ENCODE assay signal across 16 cellular contexts in the genomic region with DNA sequence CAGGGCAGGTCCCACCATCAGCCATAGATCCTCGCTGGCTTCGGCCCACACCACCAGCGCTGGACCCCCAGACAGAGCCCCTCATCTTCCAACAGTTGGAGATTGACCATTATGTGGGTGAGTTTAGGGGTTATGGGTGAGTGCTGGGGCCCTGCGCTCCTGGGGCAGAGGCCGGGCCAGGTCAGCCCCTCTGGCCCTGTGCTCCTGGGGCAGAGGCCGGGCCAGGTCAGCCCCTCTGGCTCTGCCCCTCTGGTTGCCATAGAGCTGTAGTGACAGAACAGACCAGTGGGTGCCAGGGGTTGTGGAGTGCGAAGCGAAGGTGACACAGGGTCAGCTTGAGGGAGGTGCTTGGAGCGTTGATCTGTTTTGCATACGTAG. TPM values are rescaled to one million over a fixed set of nuclear protein-coding genes. Genes with fewer than 3 reads are reported as not detected.
A peak's percentile ranks its signal among the peaks of the same experiment; 100 is the strongest.
DNase-seq lines count a peak whose midpoint lies in the region; ATAC-seq and TF ChIP-seq lines count a peak whose summit lies in the region.
"Had no signal": no experiment of that assay in that cellular context is flagged by ENCODE, and none has a peak within 500 bp of the region (broad histone marks: within the 10 kb centered on the region; RNA-seq: fewer than 3 reads in every experiment).

No MANE protein-coding gene starts in this region.

- H3K27ac ChIP-seq in BLaER1 (0 out of 2 replicates have a peak overlapping the region, but pooled peaks have one; percentile 22), GM23338 (ENCODE audit: low read depth) (no peak overlapping the region), neural progenitor cell (no peak overlapping the region), psoas muscle (no peak overlapping the region)
- H3K27ac ChIP-seq: BLaER1 treated with 17β-estradiol and CSF1 and Interleukin-3, amounts not matched to agents 10 nM and 100 nM; GM23248 had no signal

- H3K9me2 ChIP-seq in GM23338 (ENCODE audit: insufficient read depth), result no peaks in the 10 kb centered on the region

- H2AFZ ChIP-seq in GM23338 (no peak overlapping the region), neural progenitor cell (replicated peaks) (no peak overlapping the region)
- H2AFZ ChIP-seq: GM23248 had no signal

- H3K4me1 Mint-ChIP-seq in GM23338 (no peaks in the 10 kb centered on the region), neural progenitor cell (peaks cover 9% of the 10 kb centered on the region), natural killer cell (no peaks in the 10 kb centered on the region)
- peaks cover 13% of the 10 kb centered on the region for H3K4me1 Mint-ChIP-seq in stimulated activated effector memory CD8-positive, alpha-beta T cell treated with anti-CD3 and anti-CD28 coated beads, Interleukin-12 subunit alpha, Interleukin-12 subunit beta, amount 100 ng/mL, for 72 hours

- H3K4me2 ChIP-seq in BLaER1, result no peak overlapping the region
- no peak overlapping the region for H3K4me2 ChIP-seq in GM23338
- no peak overlapping the region for H3K4me2 ChIP-seq in neural progenitor cell
- H3K4me2 ChIP-seq: BLaER1 treated with 17β-estradiol and CSF1 and Interleukin-3, amounts not matched to agents 10 nM and 100 nM had no signal

- H3F3A ChIP-seq in GM23338 (replicated peaks; ENCODE audit: low read depth) (no peaks in the 10 kb centered on the region), neural progenitor cell (ENCODE audit: low read depth) (no peaks in the 10 kb centered on the region)

- H4K20me1 ChIP-seq in BLaER1 (peaks cover 29% of the 10 kb centered on the region), GM23338 (replicated peaks; ENCODE audit: insufficient read depth) (peaks cover 4% of the 10 kb centered on the region), neural progenitor cell (ENCODE audit: low read depth) (peaks cover 4% of the 10 kb centered on the region)

- no peaks in the 10 kb centered on the region; the same call in 2 of the 3 replicates for H3K9me3 Mint-ChIP-seq in GM23338
- no peaks in the 10 kb centered on the region for H3K9me3 Mint-ChIP-seq in neural progenitor cell
- H3K9me3 Mint-ChIP-seq in stimulated activated effector memory CD8-positive, alpha-beta T cell treated with anti-CD3 and anti-CD28 coated beads, Interleukin-12 subunit alpha, Interleukin-12 subunit beta, amount 100 ng/mL, for 72 hours, result no peaks in the 10 kb centered on the region
- H3K9me3 Mint-ChIP-seq in natural killer cell, result no peaks in the 10 kb centered on the region
- H3K9me3 Mint-ChIP-seq: CD8-positive, alpha-beta T cell; HFFc6; IgD-negative memory B cell had no signal

- H3K79me2 ChIP-seq in GM23338 (replicated peaks; ENCODE audit: insufficient read depth), result peaks cover 14% of the 10 kb centered on the region
- H3K79me2 ChIP-seq in neural progenitor cell (ENCODE audit: low read depth), result peaks cover 37% of the 10 kb centered on the region

- no peaks in the 10 kb centered on the region for H3K27me3 ChIP-seq in BLaER1
- H3K27me3 ChIP-seq in GM23338 (ENCODE audit: insufficient read depth), result no peaks in the 10 kb centered on the region
- no peaks in the 10 kb centered on the region for H3K27me3 ChIP-seq in neural progenitor cell
- no peaks in the 10 kb centered on the region for H3K27me3 ChIP-seq in psoas muscle (ENCODE audit: insufficient read depth in 3 of 3, low read length in 2 of 3)
- H3K27me3 ChIP-seq: BLaER1 treated with 17β-estradiol and CSF1 and Interleukin-3, amounts not matched to agents 10 nM and 100 nM had no signal

- H3K4me1 ChIP-seq in BLaER1 (no peaks in the 10 kb centered on the region), GM23338 (ENCODE audit: insufficient read depth) (no peaks in the 10 kb centered on the region), neural progenitor cell (no peaks in the 10 kb centered on the region), psoas muscle (no peaks in the 10 kb centered on the region)

- H3K9me3 ChIP-seq in BLaER1 (no peaks in the 10 kb centered on the region), neural progenitor cell (ENCODE audit: low read depth) (no peaks in the 10 kb centered on the region), psoas muscle (no peaks in the 10 kb centered on the region)
- H3K9me3 ChIP-seq: BLaER1 treated with 17β-estradiol and CSF1 and Interleukin-3, amounts not matched to agents 10 nM and 100 nM had no signal

- ATAC-seq in GM23338, result no peak
- ATAC-seq in stimulated activated effector memory CD8-positive, alpha-beta T cell treated with anti-CD3 and anti-CD28 coated beads, Interleukin-12 subunit alpha, Interleukin-12 subunit beta, amount 100 ng/mL, for 72 hours, result peak; percentile 16
- no peak for ATAC-seq in psoas muscle
- no peak for ATAC-seq in left colon
- no peak for ATAC-seq in natural killer cell
- ATAC-seq: CD8-positive, alpha-beta T cell had no signal

- H3K9ac ChIP-seq in BLaER1, result no peak overlapping the region
- H3K9ac ChIP-seq in neural progenitor cell, result no peak overlapping the region
- H3K9ac ChIP-seq: BLaER1 treated with 17β-estradiol and CSF1 and Interleukin-3, amounts not matched to agents 10 nM and 100 nM; GM23248 had no signal

- no peak for DNase-seq in GM23338 (ENCODE audit: low spot score)
- DNase-seq in neural progenitor cell (ENCODE audit: low spot score), result no peak
- no peak for DNase-seq in stimulated activated effector memory CD8-positive, alpha-beta T cell treated with anti-CD3 and anti-CD28 coated beads, Interleukin-12 subunit alpha, Interleukin-12 subunit beta, amount 100 ng/mL, for 72 hours (ENCODE audit: low spot score in 2 of 2)
- DNase-seq in psoas muscle, result no peak
- no peak for DNase-seq in left colon
- DNase-seq in natural killer cell, result no peak
- DNase-seq: 8988T; CD8-positive, alpha-beta T cell; GM23248; HFFc6 had no signal

- H3K36me3 ChIP-seq in BLaER1, result peaks cover 84% of the 10 kb centered on the region
- H3K36me3 ChIP-seq in GM23338 (ENCODE audit: insufficient read depth), result no peaks in the 10 kb centered on the region
- no peaks in the 10 kb centered on the region for H3K36me3 ChIP-seq in neural progenitor cell
- H3K36me3 ChIP-seq in psoas muscle (ENCODE audit: insufficient read depth in 1 of 2, low read depth in 1 of 2), result peaks cover 0 to 4% of the 10 kb centered on the region in 2 donors

- H3K36me3 Mint-ChIP-seq in GM23338 (ENCODE audit: low read depth), result peaks cover 33% of the 10 kb centered on the region
- H3K36me3 Mint-ChIP-seq in neural progenitor cell, result peaks cover 20% of the 10 kb centered on the region
- peaks cover 82% of the 10 kb centered on the region for H3K36me3 Mint-ChIP-seq in stimulated activated effector memory CD8-positive, alpha-beta T cell treated with anti-CD3 and anti-CD28 coated beads, Interleukin-12 subunit alpha, Interleukin-12 subunit beta, amount 100 ng/mL, for 72 hours
- H3K36me3 Mint-ChIP-seq in natural killer cell, result no peaks in the 10 kb centered on the region

- H3K27me3 Mint-ChIP-seq in GM23338 (ENCODE audit: insufficient read depth, low read depth, poor library complexity), result peaks cover 5% of the 10 kb centered on the region
- H3K27me3 Mint-ChIP-seq in neural progenitor cell (ENCODE audit: insufficient read depth, low read depth), result no peaks in the 10 kb centered on the region
- H3K27me3 Mint-ChIP-seq in natural killer cell (ENCODE audit: low read depth in 2 of 2), result no peaks in the 10 kb centered on the region
- H3K27me3 Mint-ChIP-seq: IgD-negative memory B cell had no signal

- H3K4me3 Mint-ChIP-seq in GM23338 (no peak overlapping the region), neural progenitor cell (no peak overlapping the region), natural killer cell (no peak overlapping the region)
- H3K4me3 Mint-ChIP-seq in stimulated activated effector memory CD8-positive, alpha-beta T cell treated with anti-CD3 and anti-CD28 coated beads, Interleukin-12 subunit alpha, Interleukin-12 subunit beta, amount 100 ng/mL, for 72 hours, result no peak overlapping the region
- H3K4me3 Mint-ChIP-seq: CD8-positive, alpha-beta T cell; HFFc6; IgD-negative memory B cell had no signal

- WGBS in psoas muscle, 3 donors, result 95 to 98% (median 96%) methylated on average over 10 of the region's 10 CpGs

- H3K27ac Mint-ChIP-seq in GM23338 (peak overlapping the region; percentile 81), neural progenitor cell (peak overlapping the region; percentile 27), natural killer cell (peak overlapping the region in 1 of 2 donors; percentile 63)
- H3K27ac Mint-ChIP-seq in stimulated activated effector memory CD8-positive, alpha-beta T cell treated with anti-CD3 and anti-CD28 coated beads, Interleukin-12 subunit alpha, Interleukin-12 subunit beta, amount 100 ng/mL, for 72 hours, result no peak overlapping the region
- H3K27ac Mint-ChIP-seq: CD8-positive, alpha-beta T cell; HFFc6 had no signal

- intact Hi-C loops in psoas muscle (cut with DNase I), result no loop called here
- intact Hi-C loops in left colon (cut with DNase I, micrococcal nuclease), result no loop called here
- intact Hi-C loops in natural killer cell (cut with micrococcal nuclease), result no loop called here

- no peak for TF ChIP-seq CTCF in GM23338 (conservative IDR thresholded peaks at IDR 0.05; ENCODE audit: low read depth in 2 of 2)
- no peak for TF ChIP-seq CTCF in neural progenitor cell (IDR thresholded peaks at IDR 0.05)
- no peak for TF ChIP-seq CTCF in psoas muscle (IDR thresholded peaks at IDR 0.05)
- TF ChIP-seq CTCF in natural killer cell (IDR thresholded peaks at IDR 0.05), result no peak

- no peak overlapping the region for H3K4me3 ChIP-seq in BLaER1
- H3K4me3 ChIP-seq in GM23338, result no peak overlapping the region
- H3K4me3 ChIP-seq in neural progenitor cell, result no peak overlapping the region
- no peak overlapping the region for H3K4me3 ChIP-seq in psoas muscle
- H3K4me3 ChIP-seq: BLaER1 treated with 17β-estradiol and CSF1 and Interleukin-3, amounts not matched to agents 10 nM and 100 nM; GM23248 had no signal

RNA-seq across cellular contexts. Expression of gene POLD1, which starts 15.2 kb away (rescaled TPM):
- 141 and 173 TPM in 2 replicates for total RNA-seq in GM23338 (2014; rRNA removed; shearing (Covaris generic))
- polyA plus RNA-seq in GM23338 (2016; fragmentation: Nextera tagmentation; extraction: Ambion mirVana), result 111 and 113 TPM in 2 replicates
- 36.7 and 123 TPM in 2 replicates for total RNA-seq in neural progenitor cell (ENCODE audit: low replicate concordance)
- total RNA-seq in psoas muscle, result 1 to 10 TPM; 4.5 to 9.7 (median 7.2) TPM
- polyA plus RNA-seq in psoas muscle, result 1 to 10 TPM; 6.6 to 8.1 (median 6.9) TPM
- 10 to 100 TPM; 26.0 to 28.2 TPM for total RNA-seq in left colon
- 10 to 100 TPM; 26.1 to 32.0 (median 30.2) TPM for total RNA-seq in natural killer cell

RNA-seq across cellular contexts. Expression of gene SPIB, which starts 19.4 kb away (rescaled TPM):
- total RNA-seq in GM23338 (2014; rRNA removed; shearing (Covaris generic)), result 16.9 and 17.5 TPM in 2 replicates
- polyA plus RNA-seq in GM23338 (2016; fragmentation: Nextera tagmentation; extraction: Ambion mirVana), result 12.6 and 13.0 TPM in 2 replicates
- total RNA-seq in neural progenitor cell (ENCODE audit: low replicate concordance), result 0.31 TPM in 1 of 2 replicates, not detected in the other
- under 1 TPM in 3 of 4 donors, not detected in 1; 0.11 to 0.44 (median 0.25) TPM for total RNA-seq in psoas muscle
- polyA plus RNA-seq in psoas muscle, result under 1 TPM in 2 of 3 donors, not detected in 1; 0.05 to 0.07 TPM
- total RNA-seq in left colon, result 10 to 100 TPM; 48.2 to 93.6 TPM
- total RNA-seq in natural killer cell, result 1 to 10 TPM in 1 of 3 donors, under 1 TPM in 2; 0.77 to 2.8 (median 0.78) TPM
- total RNA-seq: GM23248, HFFc6 had no signal
- polyA plus RNA-seq: AG04450, GM23248, HepG2 had no signal

RNA-seq across cellular contexts. Expression of gene NR1H2, which starts 23.1 kb away (rescaled TPM):
- total RNA-seq in GM23338 (2014; rRNA removed; shearing (Covaris generic)), result 54.6 and 70.2 TPM in 2 replicates
- 29.8 and 32.9 TPM in 2 replicates for polyA plus RNA-seq in GM23338 (2016; fragmentation: Nextera tagmentation; extraction: Ambion mirVana)
- total RNA-seq in neural progenitor cell (ENCODE audit: low replicate concordance), result 25.4 and 47.2 TPM in 2 replicates
- 100 to 1,000 TPM in 3 of 4 donors, 10 to 100 TPM in 1; 74.9 to 136 (median 119) TPM for total RNA-seq in psoas muscle
- 100 to 1,000 TPM; 135 to 153 (median 139) TPM for polyA plus RNA-seq in psoas muscle
- total RNA-seq in left colon, result 10 to 100 TPM; 61.9 to 75.2 TPM
- 100 to 1,000 TPM; 185 to 217 (median 211) TPM for total RNA-seq in natural killer cell

RNA-seq across cellular contexts. Expression of gene MYBPC2, which starts 33.3 kb away (rescaled TPM):
- 3.8 and 4.2 TPM in 2 replicates for total RNA-seq in GM23338 (2014; rRNA removed; shearing (Covaris generic))
- polyA plus RNA-seq in GM23338 (2016; fragmentation: Nextera tagmentation; extraction: Ambion mirVana), result 5.9 and 6.1 TPM in 2 replicates
- 0.65 and 0.77 TPM in 2 replicates for total RNA-seq in neural progenitor cell (ENCODE audit: low replicate concordance)
- 1,000 to 10,000 TPM in 3 of 4 donors, 100 to 1,000 TPM in 1; 699 to 1,898 (median 1,482) TPM for total RNA-seq in psoas muscle
- polyA plus RNA-seq in psoas muscle, result 1,000 to 10,000 TPM in 1 of 3 donors, 100 to 1,000 TPM in 1, 10 to 100 TPM in 1; 65.8 to 1,123 (median 804) TPM
- total RNA-seq in left colon, result under 1 TPM in 1 of 2 donors, not detected in 1; 0.06 TPM
- total RNA-seq in natural killer cell, result under 1 TPM in 2 of 3 donors, not detected in 1; 0.09 to 0.15 TPM
- total RNA-seq: A673, GM23248, HepG2, HFFc6 had no signal
- polyA plus RNA-seq: AG04450, GM23248, HepG2 had no signal

RNA-seq across cellular contexts. Expression of gene NAPSA, which starts 33.9 kb away (rescaled TPM):
- total RNA-seq in GM23338 (2014; rRNA removed; shearing (Covaris generic)), result 0.14 and 0.27 TPM in 2 replicates
- polyA plus RNA-seq in GM23338 (2016; fragmentation: Nextera tagmentation; extraction: Ambion mirVana) (0.63 and 0.99 TPM in 2 replicates), psoas muscle (under 1 TPM; 0.10 to 0.47 (median 0.25) TPM)
- total RNA-seq in neural progenitor cell (ENCODE audit: low replicate concordance) (0.11 and 2.3 TPM in 2 replicates), psoas muscle (under 1 TPM in 1 of 4 donors, not detected in 3; 0.29 TPM), left colon (1 to 10 TPM in 1 of 2 donors, under 1 TPM in 1; 0.55 to 1.1 TPM), natural killer cell (1 to 10 TPM in 1 of 3 donors, under 1 TPM in 2; 0.94 to 1.3 (median 0.95) TPM)
- total RNA-seq: HepG2 had no signal
- polyA plus RNA-seq: HepG2 had no signal
